1 cellular context compared by ENCODE assay signal in genomic region chr4:169116270-169116901, GRCh38.
TF ChIP-seq lines count a peak whose summit lies in the region.

No MANE protein-coding gene starts in this region.

TF ChIP-seq in HepG2, 621 proteins besides CTCF, POLR2A, EP300 and RAD21 (continued from another document):
- TF ChIP-seq ZNF704 (CRISPR knock-in tag; IDR thresholded peaks at IDR 0.05; ENCODE audit: borderline replicate concordance) (no peak), ZNF576 (CRISPR knock-in tag; IDR thresholded peaks at IDR 0.05) (no peak), ZNF710 (CRISPR knock-in tag; IDR thresholded peaks at IDR 0.05; ENCODE audit: borderline replicate concordance) (no peak), NFKBIZ (CRISPR knock-in tag; IDR thresholded peaks at IDR 0.05) (no peak), SAP130 (CRISPR knock-in tag; IDR thresholded peaks at IDR 0.05; ENCODE audit: low read depth) (no peak), MAFK (conservative IDR thresholded peaks at IDR 0.05 in 1 of 2, IDR thresholded peaks at IDR 0.05 in 1 of 2; ENCODE audit: low read length in 2 of 2) (no peak)
